In genomic region chr17:15371731-15372130, GRCh38 we compare ENCODE assay signal across 28 cellular contexts. TPM values are rescaled to one million over a fixed set of nuclear protein-coding genes. Genes with fewer than 3 reads are reported as not detected.
"Had no signal": no experiment of that assay in that cellular context is flagged by ENCODE, and none has a peak within 500 bp of the region (broad histone marks: within the 10 kb centered on the region; RNA-seq: fewer than 3 reads in every experiment).

No MANE protein-coding gene starts in this region.

- H3K4me3 Mint-ChIP-seq: dendritic cell treated with granulocyte-macrophage colony-stimulating factor and Interleukin-4, amounts not matched to agents 40 ng/mL and 50 ng/mL, for 4 days; effector memory CD8-positive, alpha-beta T cell; mesothelial cell of epicardium; naive B cell had no signal

- DNase-seq: colonic mucosa; cortex of kidney; effector CD8-positive, alpha-beta T cell; effector memory CD8-positive, alpha-beta T cell; esophagus squamous epithelium; foreskin melanocyte; gastrocnemius medialis; glutamatergic neuron; head of caudate nucleus; heart right ventricle; hippocampal formation; left cardiac atrium; left lung; left ventricle myocardium superior; lower lobe of right lung; mesenchymal stem cell; mucosa of descending colon; naive B cell had no signal

- H3K9me3 Mint-ChIP-seq: dendritic cell treated with granulocyte-macrophage colony-stimulating factor and Interleukin-4, amounts not matched to agents 40 ng/mL and 50 ng/mL, for 4 days; effector memory CD8-positive, alpha-beta T cell had no signal

- H3K36me3 Mint-ChIP-seq: naive B cell had no signal

- H3K27ac ChIP-seq: colonic mucosa, esophagus squamous epithelium, gastrocnemius medialis, heart right ventricle, left lung, lower lobe of right lung had no signal

- H3K36me3 ChIP-seq: colonic mucosa, esophagus squamous epithelium, gastrocnemius medialis, heart right ventricle, left lung, lower lobe of right lung had no signal

- H3K4me1 ChIP-seq: colonic mucosa, esophagus squamous epithelium, gastrocnemius medialis, heart right ventricle, lower lobe of right lung had no signal

- H3K27me3 ChIP-seq: colonic mucosa, esophagus squamous epithelium, gastrocnemius medialis, heart right ventricle, left lung had no signal

- ATAC-seq: effector memory CD8-positive, alpha-beta T cell; gastrocnemius medialis; heart right ventricle; left cardiac atrium; left lung; left ventricle myocardium superior; lower lobe of right lung; mucosa of descending colon had no signal

- H3K4me1 Mint-ChIP-seq: mesothelial cell of epicardium, naive B cell had no signal

- H3K27ac Mint-ChIP-seq: dendritic cell treated with granulocyte-macrophage colony-stimulating factor and Interleukin-4, amounts not matched to agents 40 ng/mL and 50 ng/mL, for 4 days; effector memory CD8-positive, alpha-beta T cell; mesothelial cell of epicardium; naive B cell had no signal

- H3K9me3 ChIP-seq: colonic mucosa, esophagus squamous epithelium, gastrocnemius medialis, heart right ventricle, left lung, lower lobe of right lung, mucosa of descending colon had no signal

- H3K4me3 ChIP-seq: colonic mucosa, esophagus squamous epithelium, gastrocnemius medialis, heart right ventricle, left lung, lower lobe of right lung, mucosa of descending colon had no signal

RNA-seq across cellular contexts. Expression of gene TEKT3, which starts 30.3 kb away (rescaled TPM):
- total RNA-seq: dermis microvascular lymphatic vessel endothelial cell, endothelial cell of umbilical vein, epithelial cell of proximal tubule, gastrocnemius medialis, glomerular endothelial cell, kidney epithelial cell, lung microvascular endothelial cell, mesenteric fat pad, myocyte had no signal
